ENCODE assay signal across 12 cellular contexts in genomic region chr1:1554926-1555915, GRCh38. TPM values are rescaled to one million over a fixed set of nuclear protein-coding genes. Genes with fewer than 3 reads are reported as not detected.
DNase-seq lines count a peak whose midpoint lies in the region; ATAC-seq and TF ChIP-seq lines count a peak whose summit lies in the region.
"Had no signal": no experiment of that assay in that cellular context is flagged by ENCODE, and none has a peak within 500 bp of the region (broad histone marks: within the 10 kb centered on the region; RNA-seq: fewer than 3 reads in every experiment).

No MANE protein-coding gene starts in this region.

- no peaks in the 10 kb centered on the region for H3K9me3 Mint-ChIP-seq in stimulated activated naive B cell treated with anti-CD40 and anti-IgM and Interleukin-4, amounts not matched to agents 10 μg/mL and 1 μg/mL and 100 μg/mL, for 72 hours
- no peaks in the 10 kb centered on the region for H3K9me3 Mint-ChIP-seq in activated naive CD8-positive, alpha-beta T cell treated with anti-CD3 and anti-CD28 coated beads for 36 hours
- H3K9me3 Mint-ChIP-seq: memory B cell had no signal

- no peak overlapping the region for H3K27ac ChIP-seq in hepatocyte

- no peak overlapping the region for H3K9ac ChIP-seq in adipocyte (ENCODE audit: low read length)

- H3K36me3 Mint-ChIP-seq in stimulated activated naive B cell treated with anti-CD40 and anti-IgM and Interleukin-4, amounts not matched to agents 10 μg/mL and 1 μg/mL and 100 μg/mL, for 72 hours = peaks cover 11 to 18% of the 10 kb centered on the region in 2 donors
- H3K36me3 Mint-ChIP-seq in activated naive CD8-positive, alpha-beta T cell treated with anti-CD3 and anti-CD28 coated beads for 36 hours = peaks cover 2% of the 10 kb centered on the region
- H3K36me3 Mint-ChIP-seq: memory B cell had no signal

- 80% methylated on average over 31 of the region's 31 CpGs for WGBS in hepatocyte (ENCODE audit: low lambda C conversion rate, missing lambda C conversion rate)

- H3K79me2 ChIP-seq in hepatocyte = peaks cover 30% of the 10 kb centered on the region

- H3K4me3 ChIP-seq in adipocyte (ENCODE audit: low read length) (no peak overlapping the region), hepatocyte (no peak overlapping the region)

- peaks cover 11% of the 10 kb centered on the region for H4K20me1 ChIP-seq in hepatocyte (ENCODE audit: insufficient read depth, poor library complexity, severe bottlenecking)

- no peak overlapping the region for H2AFZ ChIP-seq in hepatocyte

- DNase-seq in activated CD8-positive, alpha-beta memory T cell treated with anti-CD3 and anti-CD28 coated beads, Interleukin-2, amount 50 U/mL, for 48 hours = peak; percentile 50
- no peak for DNase-seq in activated CD8-positive, alpha-beta memory T cell treated with anti-CD3 and anti-CD28 coated beads for 24 hours
- DNase-seq in adipocyte (ENCODE audit: low read depth) (peak; percentile 34), hepatocyte (ENCODE audit: low spot score) (peak; percentile 66), UCSD-AML1 (lab: John Stamatoyannopoulos, UW; ENCODE audit: unreplicated experiment) (no peak)
- DNase-seq in stimulated activated naive B cell treated with anti-CD40 and anti-IgM and Interleukin-4, amounts not matched to agents 10 μg/mL and 1 μg/mL and 100 μg/mL, for 72 hours = no peak
- DNase-seq in activated naive CD8-positive, alpha-beta T cell treated with anti-CD3 and anti-CD28 coated beads for 36 hours = no peak
- DNase-seq: NCI-H1105 treated with DMSO at 0.1 percent for 48 hours, T-helper 9 cell had no signal

- ATAC-seq in stimulated activated naive B cell treated with anti-CD40 and anti-IgM and Interleukin-4, amounts not matched to agents 10 μg/mL and 1 μg/mL and 100 μg/mL, for 72 hours (replicated peaks) = peak in 1 of 2 donors; percentile 19
- ATAC-seq in GM21360 (IDR thresholded peaks at IDR 0.05; ENCODE audit: unreplicated experiment) = no peak

- peaks cover 7 to 32% of the 10 kb centered on the region in 2 donors for H3K4me1 Mint-ChIP-seq in stimulated activated naive B cell treated with anti-CD40 and anti-IgM and Interleukin-4, amounts not matched to agents 10 μg/mL and 1 μg/mL and 100 μg/mL, for 72 hours
- peaks cover 2% of the 10 kb centered on the region for H3K4me1 Mint-ChIP-seq in activated naive CD8-positive, alpha-beta T cell treated with anti-CD3 and anti-CD28 coated beads for 36 hours

- H3K9me2 ChIP-seq in hepatocyte (replicated peaks; ENCODE audit: insufficient read depth) = no peaks in the 10 kb centered on the region

- H3K27me3 Mint-ChIP-seq in stimulated activated naive B cell treated with anti-CD40 and anti-IgM and Interleukin-4, amounts not matched to agents 10 μg/mL and 1 μg/mL and 100 μg/mL, for 72 hours = no peaks in the 10 kb centered on the region
- no peaks in the 10 kb centered on the region for H3K27me3 Mint-ChIP-seq in activated naive CD8-positive, alpha-beta T cell treated with anti-CD3 and anti-CD28 coated beads for 36 hours
- H3K27me3 Mint-ChIP-seq: B cell, memory B cell had no signal

- no peak for TF ChIP-seq CTCF in hepatocyte (IDR thresholded peaks at IDR 0.05; ENCODE audit: poor library complexity)

- H3K27me3 ChIP-seq in adipocyte (replicated peaks; ENCODE audit: control insufficient read depth, insufficient read depth, low read length) (no peaks in the 10 kb centered on the region), hepatocyte (no peaks in the 10 kb centered on the region)

- H3K9me3 ChIP-seq in adipocyte (ENCODE audit: control insufficient read depth, low read length) (no peaks in the 10 kb centered on the region), hepatocyte (ENCODE audit: low read depth) (no peaks in the 10 kb centered on the region)

- no peak overlapping the region for H3K4me2 ChIP-seq in hepatocyte

- H3K36me3 ChIP-seq in adipocyte (ENCODE audit: control insufficient read depth, insufficient read depth, low read length, severe bottlenecking) = peaks cover 3% of the 10 kb centered on the region
- H3K36me3 ChIP-seq in hepatocyte (replicated peaks; ENCODE audit: insufficient read depth, low read depth) = no peaks in the 10 kb centered on the region

- H3K4me3 Mint-ChIP-seq in stimulated activated naive B cell treated with anti-CD40 and anti-IgM and Interleukin-4, amounts not matched to agents 10 μg/mL and 1 μg/mL and 100 μg/mL, for 72 hours = no peak overlapping the region
- no peak overlapping the region for H3K4me3 Mint-ChIP-seq in activated naive CD8-positive, alpha-beta T cell treated with anti-CD3 and anti-CD28 coated beads for 36 hours
- H3K4me3 Mint-ChIP-seq: B cell, memory B cell had no signal

- peaks cover 39% of the 10 kb centered on the region for H3K4me1 ChIP-seq in adipocyte (ENCODE audit: control insufficient read depth, insufficient read depth, low read length)
- no peaks in the 10 kb centered on the region for H3K4me1 ChIP-seq in hepatocyte (ENCODE audit: insufficient read depth)

- peak overlapping the region; percentile 34 for H3K27ac Mint-ChIP-seq in stimulated activated naive B cell treated with anti-CD40 and anti-IgM and Interleukin-4, amounts not matched to agents 10 μg/mL and 1 μg/mL and 100 μg/mL, for 72 hours
- no peak overlapping the region for H3K27ac Mint-ChIP-seq in activated naive CD8-positive, alpha-beta T cell treated with anti-CD3 and anti-CD28 coated beads for 36 hours
- H3K27ac Mint-ChIP-seq: B cell, memory B cell had no signal

RNA-seq across cellular contexts. Expression of gene TMEM240, which starts 14.8 kb away (rescaled TPM):
- total RNA-seq in hepatocyte = 4.3 and 6.2 TPM in 2 replicates
- 2.1 and 2.6 TPM in 2 replicates for polyA plus RNA-seq in hepatocyte
- under 1 TPM in 1 of 2 experiments, not detected in 1; 0.88 TPM for total RNA-seq in activated naive CD8-positive, alpha-beta T cell treated with anti-CD3 and anti-CD28 coated beads for 36 hours

RNA-seq across cellular contexts. Expression of gene SSU72, which starts 19.4 kb away (rescaled TPM):
- total RNA-seq in hepatocyte = 75.7 and 85.0 TPM in 2 replicates
- polyA plus RNA-seq in hepatocyte = 192 and 203 TPM in 2 replicates
- 100 to 1,000 TPM; 124 to 131 TPM for total RNA-seq in activated naive CD8-positive, alpha-beta T cell treated with anti-CD3 and anti-CD28 coated beads for 36 hours

RNA-seq across cellular contexts. Expression of gene ATAD3A, which starts 43.3 kb away (rescaled TPM):
- 15.5 and 16.7 TPM in 2 replicates for total RNA-seq in hepatocyte
- polyA plus RNA-seq in hepatocyte = 46.7 and 49.4 TPM in 2 replicates
- total RNA-seq in activated naive CD8-positive, alpha-beta T cell treated with anti-CD3 and anti-CD28 coated beads for 36 hours = 10 to 100 TPM; 87.9 to 89.2 TPM

RNA-seq across cellular contexts. Expression of gene FNDC10, which starts 44.7 kb away (rescaled TPM):
- 0.96 and 2.1 TPM in 2 replicates for total RNA-seq in hepatocyte
- polyA plus RNA-seq in hepatocyte = 6.0 and 8.8 TPM in 2 replicates
- 1 to 10 TPM; 2.9 to 3.3 TPM for total RNA-seq in activated naive CD8-positive, alpha-beta T cell treated with anti-CD3 and anti-CD28 coated beads for 36 hours

Comparison
In these comparisons a context has a peak if more than half of its experiments do, and no peak if none do; other contexts are left out.
1. DNase-seq: peak in activated CD8-positive, alpha-beta memory T cell treated with anti-CD3 and anti-CD28 coated beads, Interleukin-2, amount 50 U/mL, for 48 hours (single experiment), adipocyte (single experiment) and hepatocyte (single experiment); none in activated CD8-positive, alpha-beta memory T cell treated with anti-CD3 and anti-CD28 coated beads for 24 hours (single experiment), stimulated activated naive B cell treated with anti-CD40 and anti-IgM and Interleukin-4, amounts not matched to agents 10 μg/mL and 1 μg/mL and 100 μg/mL, for 72 hours (single experiment), activated naive CD8-positive, alpha-beta T cell treated with anti-CD3 and anti-CD28 coated beads for 36 hours (single experiment) and UCSD-AML1 (single experiment).